Comparison of ENCODE assay signal across 23 cellular contexts in genomic region chr4:151842430-151843079, GRCh38.
"Had no signal": no experiment of that assay in that cellular context is flagged by ENCODE, and none has a peak within 500 bp of the region (broad histone marks: within the 10 kb centered on the region; RNA-seq: fewer than 3 reads in every experiment).

No MANE protein-coding gene starts in this region.

- H3K36me3 ChIP-seq: lower lobe of right lung, pancreas, prostate gland, right lobe of liver, stomach, thyroid gland, transverse colon, upper lobe of right lung had no signal

- H3K4me3 ChIP-seq: hepatocyte, lower lobe of right lung, pancreas, prostate gland, right lobe of liver, skin epidermis, stomach, testis, thyroid gland, transverse colon, upper lobe of right lung had no signal

- ATAC-seq: lower lobe of right lung; naive thymus-derived CD8-positive, alpha-beta T cell; pancreas; stimulated activated naive B cell treated with anti-CD40 and anti-IgM and Interleukin-4, amounts not matched to agents 10 μg/mL and 1 μg/mL and 100 μg/mL, for 72 hours; stimulated activated naive CD8-positive, alpha-beta T cell treated with anti-CD3 and anti-CD28 coated beads, Interleukin-15, Interleukin-2, amounts not matched to agents 100 U/mL and 50 U/mL, for 24 hours; upper lobe of right lung had no signal

- H3K27ac ChIP-seq: hepatocyte, lower lobe of right lung, pancreas, prostate gland, right lobe of liver, skin epidermis, stomach, testis, thyroid gland, transverse colon, upper lobe of right lung had no signal

- H3K9me3 ChIP-seq: lower lobe of right lung, pancreas, prostate gland, right lobe of liver, testis, thyroid gland, transverse colon, upper lobe of right lung had no signal

- DNase-seq: islet precursor cell; lower lobe of right lung; mammary epithelial cell; mesenchymal stem cell; naive thymus-derived CD8-positive, alpha-beta T cell; nucleus accumbens; pancreas; retina; right lobe of liver; stimulated activated CD4-positive, alpha-beta T cell treated with anti-CD3 and anti-CD28 coated beads, Interleukin-12 subunit alpha, Interleukin-12 subunit beta, amount 100 ng/mL, for 4 hours; stimulated activated CD4-positive, alpha-beta T cell treated with anti-CD3 and anti-CD28 coated beads, Interleukin-15, amount 100 ng/mL, for 24 hours; stimulated activated CD4-positive, alpha-beta T cell treated with anti-CD3 and anti-CD28 coated beads, Interleukin-2, amount 100 ng/mL, for 24 hours; stimulated activated CD4-positive, alpha-beta T cell treated with anti-CD3 and anti-CD28 coated beads, Interleukin-4, amount 100 ng/mL, for 1 hour; stimulated activated naive B cell treated with anti-CD40 and anti-IgM and Interleukin-4, amounts not matched to agents 10 μg/mL and 1 μg/mL and 100 μg/mL, for 72 hours; stimulated activated naive CD8-positive, alpha-beta T cell treated with anti-CD3 and anti-CD28 coated beads, Interleukin-15, Interleukin-2, amounts not matched to agents 100 U/mL and 50 U/mL, for 24 hours; stomach; testis; thyroid gland; transverse colon; upper lobe of right lung had no signal

- H3K4me1 ChIP-seq: lower lobe of right lung, pancreas, prostate gland, right lobe of liver, stomach, testis, thyroid gland, transverse colon, upper lobe of right lung had no signal

- H3K27me3 ChIP-seq: hepatocyte, pancreas, right lobe of liver, stomach, testis, thyroid gland, transverse colon, upper lobe of right lung had no signal
